In genomic region chr2:44580875-44581515, GRCh38 we compare ENCODE assay signal across 16 cellular contexts.
DNase-seq lines count a peak whose midpoint lies in the region; ATAC-seq and TF ChIP-seq lines count a peak whose summit lies in the region.
"Had no signal": no experiment of that assay in that cellular context is flagged by ENCODE, and none has a peak within 500 bp of the region (broad histone marks: within the 10 kb centered on the region; RNA-seq: fewer than 3 reads in every experiment).

No MANE protein-coding gene starts in this region.

- H3K9me3 Mint-ChIP-seq in activated CD8-positive, alpha-beta T cell treated with anti-CD3 and anti-CD28 coated beads for 36 hours: no peaks in the 10 kb centered on the region
- no peaks in the 10 kb centered on the region for H3K9me3 Mint-ChIP-seq in activated naive CD8-positive, alpha-beta T cell treated with anti-CD3 and anti-CD28 coated beads for 36 hours
- H3K9me3 Mint-ChIP-seq: CD8-positive, alpha-beta T cell; IgD-negative memory B cell had no signal

- peaks cover 55% of the 10 kb centered on the region for H3K4me1 Mint-ChIP-seq in activated CD8-positive, alpha-beta T cell treated with anti-CD3 and anti-CD28 coated beads for 36 hours (ENCODE audit: low read depth)
- peaks cover 44% of the 10 kb centered on the region for H3K4me1 Mint-ChIP-seq in activated naive CD8-positive, alpha-beta T cell treated with anti-CD3 and anti-CD28 coated beads for 36 hours

- no peak for TF ChIP-seq CTCF in activated CD8-positive, alpha-beta T cell treated with anti-CD3 and anti-CD28 coated beads for 36 hours (IDR thresholded peaks at IDR 0.05)
- no peak for TF ChIP-seq CTCF in retinal pigment epithelial cell (conservative IDR thresholded peaks at IDR 0.05; ENCODE audit: low read depth, low read length)

- H3K4me3 ChIP-seq in retinal pigment epithelial cell (ENCODE audit: low read length): no peak overlapping the region
- H3K4me3 ChIP-seq: A549, HAP-1 had no signal

- H3K4me3 Mint-ChIP-seq in activated CD8-positive, alpha-beta T cell treated with anti-CD3 and anti-CD28 coated beads for 36 hours: no peak overlapping the region
- H3K4me3 Mint-ChIP-seq in activated naive CD8-positive, alpha-beta T cell treated with anti-CD3 and anti-CD28 coated beads for 36 hours: no peak overlapping the region
- H3K4me3 Mint-ChIP-seq: CD8-positive, alpha-beta T cell; IgD-negative memory B cell had no signal

- POLR2A ChIA-PET in activated CD8-positive, alpha-beta T cell treated with anti-CD3 and anti-CD28 coated beads for 36 hours (lab: Charles Lee): interaction anchor here (0.5 to 0.7 kb wide), 2 partner anchors 41 to 1162 kb away, joined by 3 read pairs; no protein-coding TSS in a partner anchor

- peak; percentile 35 for DNase-seq in activated CD8-positive, alpha-beta T cell treated with anti-CD3 and anti-CD28 coated beads for 36 hours
- DNase-seq in activated naive CD8-positive, alpha-beta T cell treated with anti-CD3 and anti-CD28 coated beads for 36 hours: no peak
- DNase-seq in retinal pigment epithelial cell (ENCODE audit: low read depth) (peak; percentile 84), T-helper 1 cell (no peak), NAMALWA (ENCODE audit: low spot score) (no peak)
- no peak for DNase-seq in activated CD4-positive, CD25-positive, alpha-beta regulatory T cell (lab: John Stamatoyannopoulos, UW)
- DNase-seq: BE2C; Caco-2; CD8-positive, alpha-beta T cell; DND-41; GDM1; GOT3 had no signal

- H3K27me3 Mint-ChIP-seq in activated CD8-positive, alpha-beta T cell treated with anti-CD3 and anti-CD28 coated beads for 36 hours: no peaks in the 10 kb centered on the region
- no peaks in the 10 kb centered on the region for H3K27me3 Mint-ChIP-seq in activated naive CD8-positive, alpha-beta T cell treated with anti-CD3 and anti-CD28 coated beads for 36 hours
- H3K27me3 Mint-ChIP-seq: IgD-negative memory B cell had no signal

- ATAC-seq in activated CD8-positive, alpha-beta T cell treated with anti-CD3 and anti-CD28 coated beads for 36 hours: peak; percentile 56
- no peak for ATAC-seq in GM21381 (IDR thresholded peaks at IDR 0.05; ENCODE audit: unreplicated experiment)
- ATAC-seq: A549; CD8-positive, alpha-beta T cell had no signal

- CTCF ChIA-PET in activated CD8-positive, alpha-beta T cell treated with anti-CD3 and anti-CD28 coated beads for 36 hours (lab: Charles Lee): interaction anchor here (0.8 to 4.7 kb wide), 4 partner anchors 10 to 374 kb away, joined by 3 to 21 read pairs (median 3); no protein-coding TSS in a partner anchor

- H3K36me3 Mint-ChIP-seq in activated CD8-positive, alpha-beta T cell treated with anti-CD3 and anti-CD28 coated beads for 36 hours (ENCODE audit: low read depth): no peaks in the 10 kb centered on the region
- H3K36me3 Mint-ChIP-seq in activated naive CD8-positive, alpha-beta T cell treated with anti-CD3 and anti-CD28 coated beads for 36 hours: no peaks in the 10 kb centered on the region
- H3K36me3 Mint-ChIP-seq: CD8-positive, alpha-beta T cell; IgD-negative memory B cell had no signal

- H3K27ac Mint-ChIP-seq in activated CD8-positive, alpha-beta T cell treated with anti-CD3 and anti-CD28 coated beads for 36 hours: peak overlapping the region; percentile 73
- peak overlapping the region; percentile 9 for H3K27ac Mint-ChIP-seq in activated naive CD8-positive, alpha-beta T cell treated with anti-CD3 and anti-CD28 coated beads for 36 hours
- H3K27ac Mint-ChIP-seq: CD8-positive, alpha-beta T cell; IgD-negative memory B cell had no signal

- intact Hi-C loops in activated CD8-positive, alpha-beta T cell treated with anti-CD3 and anti-CD28 coated beads for 36 hours (cut with micrococcal nuclease): no loop called here

Comparison
In these comparisons a context has a peak if more than half of its experiments do, and no peak if none do; other contexts are left out.
1. DNase-seq: peak in activated CD8-positive, alpha-beta T cell treated with anti-CD3 and anti-CD28 coated beads for 36 hours (single experiment) and retinal pigment epithelial cell (single experiment); none in activated naive CD8-positive, alpha-beta T cell treated with anti-CD3 and anti-CD28 coated beads for 36 hours (single experiment), T-helper 1 cell (0 of 5), NAMALWA (single experiment) and activated CD4-positive, CD25-positive, alpha-beta regulatory T cell (0 of 4).